Comparison of ENCODE assay signal across 1 cellular context in the genomic region with DNA sequence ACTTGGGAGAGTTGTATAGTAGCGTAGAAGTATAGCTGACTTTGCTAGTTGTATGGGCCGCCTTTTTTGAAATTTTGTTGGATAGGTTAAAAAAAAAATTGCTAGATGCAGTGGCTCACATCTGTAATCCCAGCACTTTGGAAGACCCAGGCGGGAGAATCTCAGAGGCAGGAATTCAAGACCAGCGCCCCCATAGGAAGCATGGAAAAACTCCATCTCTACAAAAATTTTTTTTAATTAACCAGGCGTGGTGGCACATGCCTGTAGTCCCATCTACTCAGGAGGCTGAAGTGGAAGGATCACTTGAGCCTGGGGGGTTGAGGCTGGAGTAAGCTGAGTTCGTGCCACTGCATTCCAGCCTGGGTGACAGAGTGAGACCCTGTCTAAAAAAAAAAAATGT.
A peak's percentile ranks its signal among the peaks of the same experiment; 100 is the strongest.
TF ChIP-seq lines count a peak whose summit lies in the region.

No MANE protein-coding gene starts in this region.

TF ChIP-seq in H1, 55 proteins besides CTCF, POLR2A, EP300 and RAD21:
- no peak for TF ChIP-seq RBBP5 (IDR thresholded peaks at IDR 0.05; ENCODE audit: borderline replicate concordance, low read depth, low read length)
- TF ChIP-seq TEAD4 (IDR thresholded peaks at IDR 0.05; ENCODE audit: low read depth, low read length), result peak; percentile 43; the same call in 1 of the 2 replicates
- no peak for TF ChIP-seq TBP (IDR thresholded peaks at IDR 0.05; ENCODE audit: low read depth, low read length)
- no peak for TF ChIP-seq POLR2AphosphoS5 (IDR thresholded peaks at IDR 0.05; ENCODE audit: low read depth, low read length)
